10 cellular contexts compared by ENCODE assay signal in genomic region chr4:168634276-168634802, GRCh38.
DNase-seq lines count a peak whose midpoint lies in the region; ATAC-seq, FAIRE-seq and TF ChIP-seq lines count a peak whose summit lies in the region.
"Had no signal": no experiment of that assay in that cellular context is flagged by ENCODE, and none has a peak within 500 bp of the region (broad histone marks: within the 10 kb centered on the region; RNA-seq: fewer than 3 reads in every experiment).

No MANE protein-coding gene starts in this region.

- H3K4me1 ChIP-seq in kidney (ENCODE audit: control insufficient read depth in 1 of 2, insufficient read depth in 1 of 2, low read depth in 1 of 2, low read length in 2 of 2) = peaks cover 2 to 5% of the 10 kb centered on the region in 2 donors

- no peaks in the 10 kb centered on the region for H3K9me3 ChIP-seq in kidney (ENCODE audit: control insufficient read depth in 1 of 2, low read length in 2 of 2)

- H3K4me3 ChIP-seq in WI38 (ENCODE audit: low read depth, low read length) (peak overlapping the region; percentile 22), kidney (ENCODE audit: low read length in 2 of 2) (peak overlapping the region; percentile 3 to 19)

- H3K27ac ChIP-seq in kidney (ENCODE audit: low read depth in 2 of 2, low read length in 2 of 2) = no peak overlapping the region
- H3K27ac ChIP-seq: C4-2B, cardiac muscle cell had no signal

- ATAC-seq in HG02642 (IDR thresholded peaks at IDR 0.05; ENCODE audit: poor library complexity, unreplicated experiment) = no peak

- no peak overlapping the region for H3K27ac Mint-ChIP-seq in activated CD4-positive, alpha-beta memory T cell treated with anti-CD3 and anti-CD28 coated beads, Interleukin-2, amount 10 ng/mL, durations not matched to agents 7 days and 5 days
- H3K27ac Mint-ChIP-seq in activated CD4-positive, alpha-beta memory T cell treated with anti-CD3 and anti-CD28 coated beads for 36 hours = no peak overlapping the region
- peak overlapping the region; percentile 74 for H3K27ac Mint-ChIP-seq in type B pancreatic cell

- H3K4me1 Mint-ChIP-seq in activated CD4-positive, alpha-beta memory T cell treated with anti-CD3 and anti-CD28 coated beads, Interleukin-2, amount 10 ng/mL, durations not matched to agents 7 days and 5 days = peaks cover 20% of the 10 kb centered on the region
- H3K4me1 Mint-ChIP-seq in activated CD4-positive, alpha-beta memory T cell treated with anti-CD3 and anti-CD28 coated beads for 36 hours (ENCODE audit: low read depth) = peaks cover 6% of the 10 kb centered on the region
- peaks cover 54% of the 10 kb centered on the region for H3K4me1 Mint-ChIP-seq in type B pancreatic cell (ENCODE audit: unreplicated experiment)

- in situ Hi-C loops in GM13976 (cut with MboI; ENCODE audit: low sequenced_read_pairs, unreplicated experiment) = no loop called here

- CTCF ChIA-PET in activated CD4-positive, alpha-beta memory T cell treated with anti-CD3 and anti-CD28 coated beads, Interleukin-2, amount 10 ng/mL, durations not matched to agents 7 days and 5 days (lab: Charles Lee) = interaction anchor here (1.3 kb wide), 1 partner anchor 48 kb away, joined by 3 read pairs; no protein-coding TSS in a partner anchor
- CTCF ChIA-PET in activated CD4-positive, alpha-beta memory T cell treated with anti-CD3 and anti-CD28 coated beads for 36 hours (lab: Charles Lee) = interaction anchor here (0.5 to 0.6 kb wide), 2 partner anchors 87 to 312 kb away, joined by 3 read pairs; no protein-coding TSS in a partner anchor

- POLR2A ChIA-PET in activated CD4-positive, alpha-beta memory T cell treated with anti-CD3 and anti-CD28 coated beads, Interleukin-2, amount 10 ng/mL, durations not matched to agents 7 days and 5 days (lab: Charles Lee) = no interaction called here
- POLR2A ChIA-PET in activated CD4-positive, alpha-beta memory T cell treated with anti-CD3 and anti-CD28 coated beads for 36 hours (lab: Charles Lee) = no interaction called here

- H3K4me3 Mint-ChIP-seq in activated CD4-positive, alpha-beta memory T cell treated with anti-CD3 and anti-CD28 coated beads, Interleukin-2, amount 10 ng/mL, durations not matched to agents 7 days and 5 days = peak overlapping the region; percentile 2
- no peak overlapping the region for H3K4me3 Mint-ChIP-seq in activated CD4-positive, alpha-beta memory T cell treated with anti-CD3 and anti-CD28 coated beads for 36 hours
- H3K4me3 Mint-ChIP-seq in type B pancreatic cell = peak overlapping the region; percentile 71

- intact Hi-C loops in activated CD4-positive, alpha-beta memory T cell treated with anti-CD3 and anti-CD28 coated beads for 36 hours (cut with micrococcal nuclease) = loop anchor here (5.0 kb wide), 1 partner anchor 122 kb away; no protein-coding TSS in a partner anchor
- intact Hi-C loops in kidney (cut with DNase I) = no loop called here

- peaks cover 70% of the 10 kb centered on the region for H3K27me3 Mint-ChIP-seq in activated CD4-positive, alpha-beta memory T cell treated with anti-CD3 and anti-CD28 coated beads, Interleukin-2, amount 10 ng/mL, durations not matched to agents 7 days and 5 days
- peaks cover 52% of the 10 kb centered on the region for H3K27me3 Mint-ChIP-seq in activated CD4-positive, alpha-beta memory T cell treated with anti-CD3 and anti-CD28 coated beads for 36 hours
- H3K27me3 Mint-ChIP-seq in type B pancreatic cell = peaks cover 5% of the 10 kb centered on the region

- DNase-seq in activated CD4-positive, alpha-beta memory T cell treated with anti-CD3 and anti-CD28 coated beads, Interleukin-2, amount 10 ng/mL, durations not matched to agents 7 days and 5 days = peak; percentile 31
- DNase-seq in activated CD4-positive, alpha-beta memory T cell treated with anti-CD3 and anti-CD28 coated beads for 36 hours = no peak
- DNase-seq in kidney (no peak), type B pancreatic cell (ENCODE audit: extremely low spot score, unreplicated experiment) (peak; percentile 73), medulla oblongata (ENCODE audit: extremely low spot score) (no peak), GM13976 (ENCODE audit: low spot score) (no peak)

- no peaks in the 10 kb centered on the region for H3K9me3 Mint-ChIP-seq in activated CD4-positive, alpha-beta memory T cell treated with anti-CD3 and anti-CD28 coated beads, Interleukin-2, amount 10 ng/mL, durations not matched to agents 7 days and 5 days
- no peaks in the 10 kb centered on the region for H3K9me3 Mint-ChIP-seq in activated CD4-positive, alpha-beta memory T cell treated with anti-CD3 and anti-CD28 coated beads for 36 hours
- no peaks in the 10 kb centered on the region for H3K9me3 Mint-ChIP-seq in type B pancreatic cell

- no peak for FAIRE-seq in kidney (lab: Jason Lieb, UNC)

- no peaks in the 10 kb centered on the region for H3K36me3 ChIP-seq in kidney (ENCODE audit: control insufficient read depth in 1 of 2, insufficient read depth in 2 of 2, low read length in 2 of 2)
- H3K36me3 ChIP-seq: cardiac muscle cell had no signal

- H3K9ac ChIP-seq in kidney (ENCODE audit: low read length in 2 of 2) = no peak overlapping the region

- TF ChIP-seq CTCF in WI38 (IDR thresholded peaks at IDR 0.05; ENCODE audit: low read depth, low read length) (no peak), kidney (IDR thresholded peaks at IDR 0.05; ENCODE audit: borderline replicate concordance, extremely low read depth, insufficient read depth) (no peak), type B pancreatic cell (conservative IDR thresholded peaks at IDR 0.05) (no peak), GM13976 (IDR thresholded peaks at IDR 0.05; ENCODE audit: borderline replicate concordance, control extremely low read depth, extremely low read depth, insufficient read depth, missing control alignments) (no peak)

- no peaks in the 10 kb centered on the region for H3K36me3 Mint-ChIP-seq in activated CD4-positive, alpha-beta memory T cell treated with anti-CD3 and anti-CD28 coated beads, Interleukin-2, amount 10 ng/mL, durations not matched to agents 7 days and 5 days (ENCODE audit: low read depth)
- no peaks in the 10 kb centered on the region for H3K36me3 Mint-ChIP-seq in activated CD4-positive, alpha-beta memory T cell treated with anti-CD3 and anti-CD28 coated beads for 36 hours
- peaks cover 4% of the 10 kb centered on the region for H3K36me3 Mint-ChIP-seq in type B pancreatic cell

Comparison
In these comparisons a context has a peak if more than half of its experiments do, and no peak if none do; other contexts are left out.
1. DNase-seq: peak in activated CD4-positive, alpha-beta memory T cell treated with anti-CD3 and anti-CD28 coated beads, Interleukin-2, amount 10 ng/mL, durations not matched to agents 7 days and 5 days (single experiment) and type B pancreatic cell (single experiment); none in activated CD4-positive, alpha-beta memory T cell treated with anti-CD3 and anti-CD28 coated beads for 36 hours (single experiment), kidney (single experiment), medulla oblongata (single experiment) and GM13976 (single experiment).